Comparison of ENCODE assay signal across 2 cellular contexts in the genomic region with DNA sequence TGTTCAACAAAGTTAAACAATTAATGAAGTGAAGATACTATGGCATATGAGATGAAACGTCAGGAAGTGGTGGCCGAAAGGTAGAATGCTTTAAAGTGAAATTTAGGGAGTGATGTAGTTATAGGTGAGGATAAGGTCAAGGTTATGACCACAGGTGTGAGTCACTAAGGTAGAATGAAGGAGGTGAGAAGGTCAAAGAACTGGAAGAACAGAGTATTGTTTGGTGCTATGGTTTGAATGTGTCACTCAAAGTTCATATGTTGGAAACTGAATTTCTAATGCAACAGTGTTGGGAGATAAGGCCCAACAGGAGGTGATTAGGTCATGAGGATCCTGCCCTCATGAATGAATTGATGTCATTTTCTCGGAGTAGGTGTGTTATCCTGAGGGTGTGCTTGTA.
TF ChIP-seq lines count a peak whose summit lies in the region.

No MANE protein-coding gene starts in this region.

TF ChIP-seq in H1, 55 proteins besides CTCF, POLR2A, EP300 and RAD21:
- no peak for TF ChIP-seq CEBPB (IDR thresholded peaks at IDR 0.05; ENCODE audit: low read depth, low read length)
- TF ChIP-seq SIX5 (IDR thresholded peaks at IDR 0.05; ENCODE audit: low read depth, low read length) = no peak
- TF ChIP-seq POLR2AphosphoS5 (IDR thresholded peaks at IDR 0.05; ENCODE audit: low read depth, low read length) = no peak
- peak; percentile 50; the same call in 1 of the 2 replicates for TF ChIP-seq JUND (IDR thresholded peaks at IDR 0.05; ENCODE audit: low read length)
TF ChIP-seq in H1: peak in this region for 1.

TF ChIP-seq in GM12891, 5 proteins besides CTCF, POLR2A, EP300 and RAD21:
- TF ChIP-seq PAX5 (IDR thresholded peaks at IDR 0.05; ENCODE audit: insufficient read depth, low read length, severe bottlenecking) (no peak), TAF1 (IDR thresholded peaks at IDR 0.05; ENCODE audit: low read depth, low read length) (no peak), POU2F2 (IDR thresholded peaks at IDR 0.05; ENCODE audit: low read depth, low read length) (no peak)
